1 cellular context compared by ENCODE assay signal in genomic region chr19:3780786-3781304, GRCh38.
TF ChIP-seq lines count a peak whose summit lies in the region.

No MANE protein-coding gene starts in this region.

TF ChIP-seq in IMR-90, 13 proteins besides CTCF, POLR2A, EP300 and RAD21:
- TF ChIP-seq MAFK (IDR thresholded peaks at IDR 0.05; ENCODE audit: low read depth, low read length) = no peak
- TF ChIP-seq CHD1 (IDR thresholded peaks at IDR 0.05; ENCODE audit: low read depth, low read length) = no peak
- no peak for TF ChIP-seq SMC3 (IDR thresholded peaks at IDR 0.05; ENCODE audit: low read depth, low read length)
- TF ChIP-seq FOS (IDR thresholded peaks at IDR 0.05; ENCODE audit: low read depth, low read length) = no peak
- TF ChIP-seq MXI1 (IDR thresholded peaks at IDR 0.05; ENCODE audit: borderline replicate concordance, low read depth, low read length) = no peak
- no peak for TF ChIP-seq NFE2L2 (IDR thresholded peaks at IDR 0.05; ENCODE audit: low read depth, low read length)
- no peak for TF ChIP-seq RCOR1 (IDR thresholded peaks at IDR 0.05; ENCODE audit: insufficient replicate concordance, low read length)
- no peak for TF ChIP-seq CEBPB (IDR thresholded peaks at IDR 0.05; ENCODE audit: low read depth, low read length)
- no peak for TF ChIP-seq ELK1 (IDR thresholded peaks at IDR 0.05; ENCODE audit: borderline replicate concordance, low read depth, low read length)
- TF ChIP-seq USF2 (IDR thresholded peaks at IDR 0.05; ENCODE audit: low read depth, low read length) = no peak
- no peak for TF ChIP-seq BHLHE40 (IDR thresholded peaks at IDR 0.05; ENCODE audit: low read depth, low read length)
- TF ChIP-seq MAZ (IDR thresholded peaks at IDR 0.05; ENCODE audit: borderline replicate concordance, low read depth, low read length) = no peak
- no peak for TF ChIP-seq RFX5 (IDR thresholded peaks at IDR 0.05; ENCODE audit: low read depth, low read length)
TF ChIP-seq in IMR-90: peak in this region for 0.
